Comparison of ENCODE assay signal across 2 cellular contexts in genomic region chr2:235092433-235092832, GRCh38.
TF ChIP-seq lines count a peak whose summit lies in the region.

No MANE protein-coding gene starts in this region.

TF ChIP-seq in GM23338, 12 proteins besides CTCF, POLR2A, EP300 and RAD21:
- TF ChIP-seq ZNF462 (CRISPR knock-in tag; IDR thresholded peaks at IDR 0.05), result no peak
- TF ChIP-seq ETS1 (IDR thresholded peaks at IDR 0.05), result no peak
- TF ChIP-seq EZH2phosphoT487 (IDR thresholded peaks at IDR 0.05; ENCODE audit: unreplicated experiment), result no peak
- TF ChIP-seq NANOG (IDR thresholded peaks at IDR 0.05; ENCODE audit: borderline replicate concordance), result no peak

TF ChIP-seq in H1, 55 proteins besides CTCF, POLR2A, EP300 and RAD21:
- TF ChIP-seq MAX (IDR thresholded peaks at IDR 0.05) (no peak), RXRA (IDR thresholded peaks at IDR 0.05; ENCODE audit: insufficient read depth, low read depth, low read length) (no peak), SAP30 (IDR thresholded peaks at IDR 0.05; ENCODE audit: insufficient read depth, insufficient replicate concordance, low read length) (no peak), HDAC6 (IDR thresholded peaks at IDR 0.05; ENCODE audit: low read depth, low read length) (no peak), MAFK (IDR thresholded peaks at IDR 0.05; ENCODE audit: low read depth, low read length) (no peak), NRF1 (IDR thresholded peaks at IDR 0.05; ENCODE audit: low read depth, low read length) (no peak), SP4 (IDR thresholded peaks at IDR 0.05; ENCODE audit: low read length) (no peak), SP2 (IDR thresholded peaks at IDR 0.05; ENCODE audit: low read length) (no peak), USF2 (IDR thresholded peaks at IDR 0.05; ENCODE audit: low read length) (no peak)
TF ChIP-seq in H1: peak in this region for 0.
